ENCODE assay signal across 8 cellular contexts in the genomic region with DNA sequence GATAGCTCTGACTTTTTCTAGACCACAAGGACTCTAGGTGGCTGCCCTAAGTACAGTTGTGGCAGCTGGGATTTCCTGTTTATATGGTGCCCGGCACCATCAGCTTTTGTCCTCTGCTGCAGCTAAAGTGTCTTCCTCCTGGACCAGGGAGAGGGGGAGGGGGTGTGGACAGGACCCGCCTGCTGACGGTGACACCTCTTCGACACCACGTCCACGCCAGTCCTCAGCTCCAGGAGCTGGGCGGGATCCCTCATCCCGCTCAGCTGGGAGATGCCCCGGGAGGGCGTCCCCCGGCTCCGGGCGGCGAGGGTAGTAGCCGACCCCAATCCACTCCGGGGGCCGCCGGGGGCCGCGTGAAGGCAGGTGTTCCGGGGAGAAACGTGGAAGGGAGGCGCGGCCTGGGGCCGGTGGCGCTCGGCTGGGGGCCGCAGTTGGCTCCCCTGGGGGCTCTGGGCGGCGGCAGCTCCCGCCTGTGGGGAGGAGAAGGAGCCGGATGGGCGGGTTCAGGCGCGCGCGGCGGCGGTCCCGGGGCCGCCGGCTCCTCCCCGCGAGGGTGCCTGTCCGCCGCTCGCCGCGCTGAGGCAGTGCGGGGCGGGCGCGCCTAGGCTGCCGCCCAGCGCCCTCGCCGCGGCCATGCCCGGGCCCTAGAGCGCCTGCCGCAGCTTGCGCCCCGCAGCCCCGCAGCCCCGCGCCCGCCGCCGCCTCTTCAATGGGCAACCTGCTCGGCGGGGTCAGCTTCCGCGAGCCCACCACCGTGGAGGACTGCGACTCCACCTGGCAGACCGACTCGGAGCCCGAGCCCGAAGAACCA. TPM values are rescaled to one million over a fixed set of nuclear protein-coding genes. Genes with fewer than 3 reads are reported as not detected.
A peak's percentile ranks its signal among the peaks of the same experiment; 100 is the strongest.
DNase-seq lines count a peak whose midpoint lies in the region; ATAC-seq and TF ChIP-seq lines count a peak whose summit lies in the region.

A gene (plus strand): TSS at position 584 of the 811 bp plus-strand sequence. CDS start 126 bp downstream, at position 710.

- peak within 1 kb of the TSS; percentile 78 for H3K27ac ChIP-seq in colonic mucosa

- peak; percentile 61 to 69 for DNase-seq in AML-193 (lab: John Stamatoyannopoulos, UW)
- peak; percentile 59 for DNase-seq in NCI-H460 (ENCODE audit: extremely low read depth, low read depth)
- peak; percentile 82 for DNase-seq in activated CD4-positive, alpha-beta T cell treated with anti-CD3 and anti-CD28 coated beads for 36 hours
- peak; percentile 66 for DNase-seq in colonic mucosa
- peak; percentile 72 to 77 for DNase-seq in left colon
- peak; percentile 46 for DNase-seq in stimulated activated CD4-positive, alpha-beta T cell treated with anti-CD3 and anti-CD28 coated beads, Interleukin-1b, Interleukin-23, amount 100 ng/mL, for 48 hours

- H3K27ac Mint-ChIP-seq in activated CD4-positive, alpha-beta T cell treated with anti-CD3 and anti-CD28 coated beads for 36 hours, result peak within 1 kb of the TSS; percentile 52

- H3K27me3 Mint-ChIP-seq in activated CD4-positive, alpha-beta T cell treated with anti-CD3 and anti-CD28 coated beads for 36 hours, result no peaks in the 10 kb centered on the region

- intact Hi-C loops in activated CD4-positive, alpha-beta T cell treated with anti-CD3 and anti-CD28 coated beads for 36 hours (cut with DNase I, micrococcal nuclease), result loop anchor here in 1 of 2 experiments (1.0 to 5.0 kb wide), 3 partner anchors 60 to 876 kb away; a partner anchor contains a TSS
- intact Hi-C loops in colonic mucosa (cut with DNase I) (no loop called here), left colon (cut with DNase I, micrococcal nuclease) (no loop called here)

- POLR2A ChIA-PET in activated CD4-positive, alpha-beta T cell treated with anti-CD3 and anti-CD28 coated beads for 36 hours (lab: Charles Lee), result interaction anchor here (0.5 to 1.0 kb wide), 3 partner anchors 9 to 25 kb away, joined by 3 read pairs; no protein-coding TSS in a partner anchor

- peaks cover 28% of the 10 kb centered on the region for H3K4me1 Mint-ChIP-seq in activated CD4-positive, alpha-beta T cell treated with anti-CD3 and anti-CD28 coated beads for 36 hours

- H3K36me3 Mint-ChIP-seq in activated CD4-positive, alpha-beta T cell treated with anti-CD3 and anti-CD28 coated beads for 36 hours (ENCODE audit: low read depth), result no peaks in the 10 kb centered on the region

- H3K4me3 Mint-ChIP-seq in activated CD4-positive, alpha-beta T cell treated with anti-CD3 and anti-CD28 coated beads for 36 hours, result peak within 1 kb of the TSS; percentile 73

- ATAC-seq in GM19043 (IDR thresholded peaks at IDR 0.05; ENCODE audit: low read depth, unreplicated experiment) (peak; percentile 78), HG03280 (IDR thresholded peaks at IDR 0.05; ENCODE audit: unreplicated experiment) (peak; percentile 91), left colon (peak; percentile 97)
- ATAC-seq in activated CD4-positive, alpha-beta T cell treated with anti-CD3 and anti-CD28 coated beads for 36 hours, result peak; percentile 91

- H3K9me3 Mint-ChIP-seq in activated CD4-positive, alpha-beta T cell treated with anti-CD3 and anti-CD28 coated beads for 36 hours (ENCODE audit: low read depth), result no peaks in the 10 kb centered on the region

- TF ChIP-seq CTCF in colonic mucosa (IDR thresholded peaks at IDR 0.05), result no peak

- peak within 1 kb of the TSS; percentile 72 for H3K4me3 ChIP-seq in colonic mucosa

- H3K4me1 ChIP-seq in colonic mucosa, result no peaks in the 10 kb centered on the region

- peak within 1 kb of the TSS; percentile 53 to 94 for H3K9ac ChIP-seq in colonic mucosa (ENCODE audit: low read depth in 2 of 2, low read length in 2 of 2)

- H3K27me3 ChIP-seq in colonic mucosa, result no peaks in the 10 kb centered on the region

- H3K9me3 ChIP-seq in colonic mucosa, result no peaks in the 10 kb centered on the region

- CTCF ChIA-PET in activated CD4-positive, alpha-beta T cell treated with anti-CD3 and anti-CD28 coated beads for 36 hours (lab: Charles Lee), result interaction anchor here (0.6 to 1.1 kb wide), 5 partner anchors 8 to 245 kb away, joined by 3 to 5 read pairs (median 3); no protein-coding TSS in a partner anchor

- H3K36me3 ChIP-seq in colonic mucosa, result no peaks in the 10 kb centered on the region

RNA-seq across cellular contexts. Expression of the gene that starts here (rescaled TPM):
- total RNA-seq in NCI-H460 (2014; rRNA removed; shearing (Covaris generic)), result 33.2 and 33.4 TPM in 2 replicates
- 16.0 and 25.9 TPM in 2 replicates for polyA plus RNA-seq in NCI-H460 (2014; cell fraction: nucleus; rRNA removed)
- 1 to 10 TPM; 4.0 to 4.3 TPM for total RNA-seq in activated CD4-positive, alpha-beta T cell treated with anti-CD3 and anti-CD28 coated beads for 36 hours
- 1 to 10 TPM; 3.2 to 5.3 TPM for total RNA-seq in colonic mucosa
- 1 to 10 TPM; 4.3 to 8.0 TPM for total RNA-seq in left colon

Comparison
In these comparisons a context has a peak if more than half of its experiments do, and no peak if none do; other contexts are left out.
1. Peak in every context shown above with its lines: DNase-seq, ATAC-seq, H3K4me3 ChIP-seq and H3K27ac ChIP-seq.